In genomic region chr10:91610444-91610843, GRCh38 we compare ENCODE assay signal across 25 cellular contexts. TPM values are rescaled to one million over a fixed set of nuclear protein-coding genes. Genes with fewer than 3 reads are reported as not detected.
DNase-seq lines count a peak whose midpoint lies in the region; ATAC-seq and TF ChIP-seq lines count a peak whose summit lies in the region.
"Had no signal": no experiment of that assay in that cellular context is flagged by ENCODE, and none has a peak within 500 bp of the region (broad histone marks: within the 10 kb centered on the region; RNA-seq: fewer than 3 reads in every experiment).

No MANE protein-coding gene starts in this region.

- intact Hi-C loops in Calu3 (cut with micrococcal nuclease; ENCODE audit: unreplicated experiment), result no loop called here
- intact Hi-C loops in sigmoid colon (cut with DNase I), result loop anchor here (2.0 kb wide), 1 partner anchor 22 kb away; the partner anchor contains the start of gene PPP1R3C
- intact Hi-C loops in activated CD8-positive, alpha-beta T cell treated with anti-CD3 and anti-CD28 coated beads for 36 hours (cut with micrococcal nuclease), result no loop called here

- no peak for DNase-seq in Calu3
- peak; percentile 38 for DNase-seq in HT1080 (ENCODE audit: low read depth)
- DNase-seq in sigmoid colon, result no peak
- no peak for DNase-seq in activated CD8-positive, alpha-beta T cell treated with anti-CD3 and anti-CD28 coated beads for 36 hours
- no peak for DNase-seq in activated CD4-positive, alpha-beta T cell treated with anti-CD3 and anti-CD28 coated beads, Interleukin-2, amount 50 U/mL, for 48 hours
- DNase-seq in RPMI8226, result no peak
- DNase-seq: activated CD4-positive, alpha-beta memory T cell treated with anti-CD3 and anti-CD28 coated beads for 36 hours; activated naive CD4-positive, alpha-beta T cell treated with anti-CD3 and anti-CD28 coated beads, Interleukin-2, amount 10 ng/mL, durations not matched to agents 7 days and 5 days; activated T-cell treated with anti-CD3 and anti-CD28 coated beads, Interleukin-2, amount 50 U/mL, for 1 hour; body of pancreas; CD8-positive, alpha-beta memory T cell; DMS79 treated with DMSO at 0.1 percent for 48 hours; Karpas-422; kidney glomerular epithelial cell; NCI-H1092; NCI-H2107; NCI-H510A treated with DMSO at 0.1 percent for 48 hours; SHP77 treated with DMSO at 0.1 percent for 48 hours; stimulated activated CD4-positive, alpha-beta T cell treated with anti-CD3 and anti-CD28 coated beads, Interleukin-12 subunit alpha, Interleukin-12 subunit beta, amount 100 ng/mL, for 4 hours; stimulated activated CD8-positive, alpha-beta memory T cell treated with anti-CD3 and anti-CD28 coated beads, Interleukin-4, amount 100 ng/mL, for 48 hours had no signal

- BruUV-seq in Calu3 (replicated peaks; lab: Mats Ljungman, UMichigan), result no TSS peak

- H3K4me1 Mint-ChIP-seq in Calu3 (ENCODE audit: low read depth, unreplicated experiment) (peaks cover 10% of the 10 kb centered on the region), brain (peaks cover 22% of the 10 kb centered on the region)
- H3K4me1 Mint-ChIP-seq in activated CD8-positive, alpha-beta T cell treated with anti-CD3 and anti-CD28 coated beads for 36 hours (ENCODE audit: low read depth), result peaks cover 4% of the 10 kb centered on the region
- H3K4me1 Mint-ChIP-seq: activated naive CD4-positive, alpha-beta T cell treated with anti-CD3 and anti-CD28 coated beads, Interleukin-2, amount 10 ng/mL, durations not matched to agents 7 days and 5 days; CD8-positive, alpha-beta memory T cell; neural crest cell had no signal

- H3K9me3 Mint-ChIP-seq in Calu3 (ENCODE audit: low read depth, unreplicated experiment), result no peaks in the 10 kb centered on the region
- H3K9me3 Mint-ChIP-seq in brain, result peaks cover 0 to 16% (median 10%) of the 10 kb centered on the region in 5 experiments
- peaks cover 5% of the 10 kb centered on the region for H3K9me3 Mint-ChIP-seq in activated CD8-positive, alpha-beta T cell treated with anti-CD3 and anti-CD28 coated beads for 36 hours

- ATAC-seq in activated CD8-positive, alpha-beta T cell treated with anti-CD3 and anti-CD28 coated beads for 36 hours, result no peak
- no peak for ATAC-seq in HG02571 (IDR thresholded peaks at IDR 0.05; ENCODE audit: unreplicated experiment)
- ATAC-seq: body of pancreas had no signal

- H3K36me3 Mint-ChIP-seq in Calu3 (ENCODE audit: insufficient read depth, unreplicated experiment) (no peaks in the 10 kb centered on the region), brain (no peaks in the 10 kb centered on the region)
- H3K36me3 Mint-ChIP-seq in activated CD8-positive, alpha-beta T cell treated with anti-CD3 and anti-CD28 coated beads for 36 hours (ENCODE audit: low read depth), result no peaks in the 10 kb centered on the region
- H3K36me3 Mint-ChIP-seq: activated CD4-positive, alpha-beta memory T cell treated with anti-CD3 and anti-CD28 coated beads for 36 hours; activated naive CD4-positive, alpha-beta T cell treated with anti-CD3 and anti-CD28 coated beads, Interleukin-2, amount 10 ng/mL, durations not matched to agents 7 days and 5 days; CD8-positive, alpha-beta memory T cell had no signal

- H3K27ac Mint-ChIP-seq in Calu3 (ENCODE audit: unreplicated experiment), result peak overlapping the region; percentile 7
- peak overlapping the region in 3 of 5 experiments; percentile 23 to 40 (median 29) for H3K27ac Mint-ChIP-seq in brain
- H3K27ac Mint-ChIP-seq in activated CD8-positive, alpha-beta T cell treated with anti-CD3 and anti-CD28 coated beads for 36 hours, result no peak overlapping the region
- H3K27ac Mint-ChIP-seq: activated CD4-positive, alpha-beta memory T cell treated with anti-CD3 and anti-CD28 coated beads for 36 hours; activated naive CD4-positive, alpha-beta T cell treated with anti-CD3 and anti-CD28 coated beads, Interleukin-2, amount 10 ng/mL, durations not matched to agents 7 days and 5 days; CD8-positive, alpha-beta memory T cell had no signal

- H3K27ac ChIP-seq in sigmoid colon, result peak overlapping the region; percentile 74 to 88 (median 82)

- 83 to 90% methylated on average over 4 of the region's 4 CpGs for WGBS in sigmoid colon, 2 donors

- no peak for TF ChIP-seq CTCF in Calu3 (IDR thresholded peaks at IDR 0.05; ENCODE audit: unreplicated experiment)
- no peak for TF ChIP-seq CTCF in brain (conservative IDR thresholded peaks at IDR 0.05)
- TF ChIP-seq CTCF in sigmoid colon (IDR thresholded peaks at IDR 0.05), result no peak
- TF ChIP-seq CTCF in activated CD8-positive, alpha-beta T cell treated with anti-CD3 and anti-CD28 coated beads for 36 hours (IDR thresholded peaks at IDR 0.05), result no peak

- POLR2A ChIA-PET in activated CD8-positive, alpha-beta T cell treated with anti-CD3 and anti-CD28 coated beads for 36 hours (lab: Charles Lee), result no interaction called here

- no peaks in the 10 kb centered on the region for H3K36me3 ChIP-seq in sigmoid colon

- CTCF ChIA-PET in Calu3 (lab: Charles Lee), result no interaction called here
- CTCF ChIA-PET in activated CD8-positive, alpha-beta T cell treated with anti-CD3 and anti-CD28 coated beads for 36 hours (lab: Charles Lee), result interaction anchor here (1.4 kb wide), 1 partner anchor 23 kb away, joined by 4 read pairs; no protein-coding TSS in a partner anchor

- H3K9me3 ChIP-seq in sigmoid colon, result no peaks in the 10 kb centered on the region
- H3K9me3 ChIP-seq: body of pancreas had no signal

- no peak overlapping the region for H3K4me3 Mint-ChIP-seq in Calu3 (ENCODE audit: low read depth, unreplicated experiment)
- H3K4me3 Mint-ChIP-seq in brain, result no peak overlapping the region
- H3K4me3 Mint-ChIP-seq in activated CD8-positive, alpha-beta T cell treated with anti-CD3 and anti-CD28 coated beads for 36 hours, result no peak overlapping the region
- H3K4me3 Mint-ChIP-seq: activated CD4-positive, alpha-beta memory T cell treated with anti-CD3 and anti-CD28 coated beads for 36 hours; activated naive CD4-positive, alpha-beta T cell treated with anti-CD3 and anti-CD28 coated beads, Interleukin-2, amount 10 ng/mL, durations not matched to agents 7 days and 5 days; CD8-positive, alpha-beta memory T cell; neural crest cell had no signal

- H3K27me3 ChIP-seq in sigmoid colon, result no peaks in the 10 kb centered on the region
- H3K27me3 ChIP-seq: body of pancreas had no signal

- no peak for TF ChIP-seq EP300 in sigmoid colon (IDR thresholded peaks at IDR 0.05)

- H3K27me3 Mint-ChIP-seq in Calu3 (ENCODE audit: unreplicated experiment), result no peaks in the 10 kb centered on the region
- no peaks in the 10 kb centered on the region for H3K27me3 Mint-ChIP-seq in brain
- H3K27me3 Mint-ChIP-seq in activated CD8-positive, alpha-beta T cell treated with anti-CD3 and anti-CD28 coated beads for 36 hours, result peaks cover 2% of the 10 kb centered on the region
- H3K27me3 Mint-ChIP-seq: activated naive CD4-positive, alpha-beta T cell treated with anti-CD3 and anti-CD28 coated beads, Interleukin-2, amount 10 ng/mL, durations not matched to agents 7 days and 5 days had no signal

- no peak for TF ChIP-seq POLR2A in sigmoid colon (IDR thresholded peaks at IDR 0.05)

- H3K4me1 ChIP-seq in sigmoid colon, result peaks cover 0 to 66% (median 59%) of the 10 kb centered on the region in 4 donors

- no peak overlapping the region for H3K4me3 ChIP-seq in sigmoid colon
- H3K4me3 ChIP-seq: body of pancreas, coronary artery had no signal

RNA-seq across cellular contexts. Expression of gene PPP1R3C, which starts 22.4 kb away (rescaled TPM):
- 5.5 and 7.8 TPM in 2 replicates for total RNA-seq in Calu3 (2022)
- total RNA-seq in HT1080 (2014; rRNA removed; shearing (Covaris generic)), result 2.7 and 3.1 TPM in 2 replicates
- polyA plus RNA-seq in HT1080 (2015; cell fraction: cytosol; rRNA removed), result 1.3 and 1.8 TPM in 2 replicates
- 1.2 and 1.9 TPM in 2 replicates for polyA plus RNA-seq in HT1080 (2015; cell fraction: nucleus; rRNA removed)
- polyA plus RNA-seq in brain (ENCODE audit: insufficient read depth, low read depth, low replicate concordance), result 8.7 TPM
- 10 to 100 TPM; 23.7 to 40.0 (median 34.4) TPM for total RNA-seq in sigmoid colon
- 1 to 10 TPM; 1.9 to 4.2 (median 3.2) TPM for polyA plus RNA-seq in sigmoid colon
- total RNA-seq in activated CD8-positive, alpha-beta T cell treated with anti-CD3 and anti-CD28 coated beads for 36 hours, result under 1 TPM; 0.94 to 0.99 TPM
- total RNA-seq: CD8-positive, alpha-beta memory T cell; HT-29 had no signal
- polyA plus RNA-seq: CD8-positive, alpha-beta memory T cell had no signal
